Comparison of ENCODE assay signal across 13 cellular contexts in the genomic region with DNA sequence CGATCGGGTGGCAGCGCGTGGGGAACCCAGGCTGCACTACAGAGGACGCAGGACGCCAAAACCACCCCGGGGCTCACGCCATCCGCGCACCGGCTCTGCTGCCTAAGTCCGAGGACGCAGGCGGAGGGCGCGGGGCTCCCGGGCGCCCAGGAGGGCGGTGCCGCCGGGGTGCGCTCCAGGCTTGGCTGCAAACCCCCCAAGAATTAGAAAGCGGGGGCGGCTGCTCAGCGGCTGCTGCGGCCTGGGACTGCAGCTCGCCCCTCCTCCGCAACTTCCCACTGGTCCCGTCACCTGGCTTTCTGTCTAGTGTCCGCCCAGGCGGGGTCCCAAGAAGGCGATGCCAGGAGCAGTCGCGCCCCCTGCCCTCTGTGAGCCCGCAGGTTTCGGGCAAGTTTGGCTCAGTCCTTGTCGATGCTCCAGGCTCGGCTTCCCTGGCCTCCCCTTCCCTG. TPM values are rescaled to one million over a fixed set of nuclear protein-coding genes. Genes with fewer than 3 reads are reported as not detected.
DNase-seq lines count a peak whose midpoint lies in the region; ATAC-seq and TF ChIP-seq lines count a peak whose summit lies in the region.
"Had no signal": no experiment of that assay in that cellular context is flagged by ENCODE, and none has a peak within 500 bp of the region (broad histone marks: within the 10 kb centered on the region; RNA-seq: fewer than 3 reads in every experiment).

No MANE protein-coding gene starts in this region.

- intact Hi-C loops in activated CD4-positive, alpha-beta T cell treated with anti-CD3 and anti-CD28 coated beads for 36 hours (cut with DNase I, micrococcal nuclease), result no loop called here
- intact Hi-C loops in activated CD4-positive, alpha-beta T cell treated with anti-CD3 and anti-CD28 coated beads, Interleukin-2, amount 10 ng/mL, durations not matched to agents 24 days and 14 days (cut with micrococcal nuclease), result no loop called here
- intact Hi-C loops in stomach (cut with DNase I; ENCODE audit: low total_unique reads), result no loop called here

- H3K27ac ChIP-seq in stomach, result no peak overlapping the region
- H3K27ac ChIP-seq: WERI-Rb-1 had no signal

- TF ChIP-seq POLR2A in stomach (IDR thresholded peaks at IDR 0.05), result no peak

- CTCF ChIA-PET in activated CD4-positive, alpha-beta T cell treated with anti-CD3 and anti-CD28 coated beads for 36 hours (lab: Charles Lee), result interaction anchor here (0.6 kb wide), 1 partner anchor 411 kb away, joined by 3 read pairs; no protein-coding TSS in a partner anchor

- H3K27ac Mint-ChIP-seq in activated CD4-positive, alpha-beta T cell treated with anti-CD3 and anti-CD28 coated beads for 36 hours, result no peak overlapping the region
- H3K27ac Mint-ChIP-seq in activated CD4-positive, alpha-beta T cell treated with anti-CD3 and anti-CD28 coated beads, Interleukin-2, amount 10 ng/mL, durations not matched to agents 24 days and 14 days, result no peak overlapping the region
- H3K27ac Mint-ChIP-seq: activated T-helper 2 cell treated with anti-CD3 and anti-CD28 coated beads, Interferon-gamma antibody, Interleukin-2, Interleukin-4, amounts not matched to agents 10 μg/mL and 5 μg/mL and 100 μg/mL, durations not matched to agents 14 hours and 24 hours and 36 hours had no signal

- TF ChIP-seq CTCF in astrocyte of the spinal cord (IDR thresholded peaks at IDR 0.05; ENCODE audit: low read depth, low read length) (no peak), stomach (IDR thresholded peaks at IDR 0.05) (no peak)

- 0 to 9% (median 7%) methylated on average over 2 to 38 of the region's 38 CpGs for WGBS in stomach, 5 donors

- H3K36me3 Mint-ChIP-seq in activated CD4-positive, alpha-beta T cell treated with anti-CD3 and anti-CD28 coated beads for 36 hours (ENCODE audit: low read depth), result no peaks in the 10 kb centered on the region
- no peaks in the 10 kb centered on the region for H3K36me3 Mint-ChIP-seq in activated CD4-positive, alpha-beta T cell treated with anti-CD3 and anti-CD28 coated beads, Interleukin-2, amount 10 ng/mL, durations not matched to agents 24 days and 14 days (ENCODE audit: low read depth)

- H3K4me1 Mint-ChIP-seq in activated CD4-positive, alpha-beta T cell treated with anti-CD3 and anti-CD28 coated beads for 36 hours, result no peaks in the 10 kb centered on the region
- no peaks in the 10 kb centered on the region for H3K4me1 Mint-ChIP-seq in activated CD4-positive, alpha-beta T cell treated with anti-CD3 and anti-CD28 coated beads, Interleukin-2, amount 10 ng/mL, durations not matched to agents 24 days and 14 days

- H3K4me3 ChIP-seq in astrocyte of the spinal cord (ENCODE audit: low read depth, low read length), result peak overlapping the region; percentile 17
- H3K4me3 ChIP-seq in stomach, result peak overlapping the region; percentile 26 to 32 (median 28)

- peaks cover 40% of the 10 kb centered on the region for H3K27me3 Mint-ChIP-seq in activated CD4-positive, alpha-beta T cell treated with anti-CD3 and anti-CD28 coated beads for 36 hours
- peaks cover 38% of the 10 kb centered on the region for H3K27me3 Mint-ChIP-seq in activated CD4-positive, alpha-beta T cell treated with anti-CD3 and anti-CD28 coated beads, Interleukin-2, amount 10 ng/mL, durations not matched to agents 24 days and 14 days

- H3K9me3 Mint-ChIP-seq in activated CD4-positive, alpha-beta T cell treated with anti-CD3 and anti-CD28 coated beads for 36 hours (ENCODE audit: low read depth), result no peaks in the 10 kb centered on the region
- H3K9me3 Mint-ChIP-seq in activated CD4-positive, alpha-beta T cell treated with anti-CD3 and anti-CD28 coated beads, Interleukin-2, amount 10 ng/mL, durations not matched to agents 24 days and 14 days, result no peaks in the 10 kb centered on the region
- H3K9me3 Mint-ChIP-seq: activated T-helper 2 cell treated with anti-CD3 and anti-CD28 coated beads, Interferon-gamma antibody, Interleukin-2, Interleukin-4, amounts not matched to agents 10 μg/mL and 5 μg/mL and 100 μg/mL, durations not matched to agents 14 hours and 24 hours and 36 hours had no signal

- ATAC-seq in activated CD4-positive, alpha-beta T cell treated with anti-CD3 and anti-CD28 coated beads for 36 hours, result no peak

- in situ Hi-C loops in astrocyte of the spinal cord (cut with HindIII; ENCODE audit: low sequenced_read_pairs), result no loop called here

- TF ChIP-seq EP300 in stomach (IDR thresholded peaks at IDR 0.05), result no peak

- no peaks in the 10 kb centered on the region for H3K9me3 ChIP-seq in stomach

- H3K4me3 Mint-ChIP-seq in activated CD4-positive, alpha-beta T cell treated with anti-CD3 and anti-CD28 coated beads for 36 hours, result no peak overlapping the region
- no peak overlapping the region for H3K4me3 Mint-ChIP-seq in activated CD4-positive, alpha-beta T cell treated with anti-CD3 and anti-CD28 coated beads, Interleukin-2, amount 10 ng/mL, durations not matched to agents 24 days and 14 days

- peak; percentile 5 for DNase-seq in activated CD4-positive, alpha-beta T cell treated with anti-CD3 and anti-CD28 coated beads for 36 hours
- DNase-seq in activated CD4-positive, alpha-beta T cell treated with anti-CD3 and anti-CD28 coated beads, Interleukin-2, amount 10 ng/mL, durations not matched to agents 24 days and 14 days, result no peak
- no peak for DNase-seq in astrocyte of the spinal cord (ENCODE audit: low read depth, low spot score)
- DNase-seq in left kidney (ENCODE audit: low read depth, low spot score), result peak; percentile 56
- DNase-seq in stomach, result no peak
- DNase-seq in NCI-H128 (lab: John Stamatoyannopoulos, UW; ENCODE audit: unreplicated experiment), result no peak
- no peak for DNase-seq in activated naive CD4-positive, alpha-beta T cell treated with anti-CD3 and anti-CD28 coated beads, Interleukin-2, amount 50 U/mL, for 16 hours
- DNase-seq in ureter (ENCODE audit: low spot score), result no peak
- DNase-seq: kidney glomerular epithelial cell, NCI-H1436 treated with DMSO at 0.1 percent for 48 hours, WERI-Rb-1 had no signal

- POLR2A ChIA-PET in activated CD4-positive, alpha-beta T cell treated with anti-CD3 and anti-CD28 coated beads for 36 hours (lab: Charles Lee), result no interaction called here

- peaks cover 0 to 50% (median 17%) of the 10 kb centered on the region in 3 donors for H3K27me3 ChIP-seq in stomach

- H3K36me3 ChIP-seq in stomach, result no peaks in the 10 kb centered on the region
- H3K36me3 ChIP-seq: WERI-Rb-1 had no signal

- peaks cover 0 to 9% (median 3%) of the 10 kb centered on the region in 4 donors for H3K4me1 ChIP-seq in stomach

RNA-seq across cellular contexts. Expression of gene POU6F2, which starts 1.7 kb away (rescaled TPM):
- not detected for total RNA-seq in activated CD4-positive, alpha-beta T cell treated with anti-CD3 and anti-CD28 coated beads for 36 hours
- total RNA-seq in activated CD4-positive, alpha-beta T cell treated with anti-CD3 and anti-CD28 coated beads, Interleukin-2, amount 10 ng/mL, durations not matched to agents 24 days and 14 days, result 0.16 and 0.17 TPM in 2 replicates
- total RNA-seq in stomach (under 1 TPM in 1 of 5 donors, not detected in 4; 0.37 TPM), ureter (0.39 TPM)
- not detected for polyA plus RNA-seq in stomach
- total RNA-seq: pulmonary artery endothelial cell had no signal

Comparison
In these comparisons a context has a peak if more than half of its experiments do, and no peak if none do; other contexts are left out.
1. DNase-seq: peak in activated CD4-positive, alpha-beta T cell treated with anti-CD3 and anti-CD28 coated beads for 36 hours (single experiment) and left kidney (single experiment); none in activated CD4-positive, alpha-beta T cell treated with anti-CD3 and anti-CD28 coated beads, Interleukin-2, amount 10 ng/mL, durations not matched to agents 24 days and 14 days (single experiment), astrocyte of the spinal cord (single experiment), stomach (single experiment), NCI-H128 (single experiment), activated naive CD4-positive, alpha-beta T cell treated with anti-CD3 and anti-CD28 coated beads, Interleukin-2, amount 50 U/mL, for 16 hours (single experiment) and ureter (single experiment).